16 cellular contexts compared by ENCODE assay signal in genomic region chr16:56005958-56006357, GRCh38.
DNase-seq lines count a peak whose midpoint lies in the region; ATAC-seq and TF ChIP-seq lines count a peak whose summit lies in the region.
"Had no signal": no experiment of that assay in that cellular context is flagged by ENCODE, and none has a peak within 500 bp of the region (broad histone marks: within the 10 kb centered on the region; RNA-seq: fewer than 3 reads in every experiment).

No MANE protein-coding gene starts in this region.

- H2AFZ ChIP-seq in H9 (ENCODE audit: low read length), result no peak overlapping the region
- no peak overlapping the region for H2AFZ ChIP-seq in neural cell (ENCODE audit: low read depth, low read length)
- H2AFZ ChIP-seq: GM23248 had no signal

- H4K5ac ChIP-seq in H9 (ENCODE audit: insufficient read length, low read depth, low read length), result no peak overlapping the region

- no peak overlapping the region for H4K91ac ChIP-seq in H9 (ENCODE audit: insufficient read length, low read depth, low read length)

- H2BK5ac ChIP-seq in H9 (ENCODE audit: insufficient read length, low read length), result no peak overlapping the region

- no peak overlapping the region for H2BK15ac ChIP-seq in H9 (ENCODE audit: low read depth, low read length)

- no peaks in the 10 kb centered on the region for H3K27me3 ChIP-seq in BE2C
- no peaks in the 10 kb centered on the region for H3K27me3 ChIP-seq in H9 (ENCODE audit: insufficient read depth, low read length)
- peaks cover 19% of the 10 kb centered on the region for H3K27me3 ChIP-seq in endodermal cell (ENCODE audit: control insufficient read depth, insufficient read depth, low read length, poor library complexity, severe bottlenecking)
- H3K27me3 ChIP-seq in neural cell (ENCODE audit: insufficient read depth, low read depth, low read length), result no peaks in the 10 kb centered on the region
- H3K27me3 ChIP-seq: BLaER1 treated with 17β-estradiol and CSF1 and Interleukin-3, amounts not matched to agents 10 nM and 100 nM had no signal

- H3K4me2 ChIP-seq in H9 (ENCODE audit: insufficient read depth, insufficient read length, low read length) (no peak overlapping the region), neural cell (ENCODE audit: low read length) (no peak overlapping the region)
- H3K4me2 ChIP-seq: BLaER1 treated with 17β-estradiol and CSF1 and Interleukin-3, amounts not matched to agents 10 nM and 100 nM had no signal

- H3K36me3 Mint-ChIP-seq in H9 (ENCODE audit: insufficient read depth in 1 of 3, low read depth in 3 of 3) (no peaks in the 10 kb centered on the region), endodermal cell (ENCODE audit: low read depth) (no peaks in the 10 kb centered on the region)
- H3K36me3 Mint-ChIP-seq: CD8-positive, alpha-beta T cell; IgD-negative memory B cell had no signal

- no peaks in the 10 kb centered on the region for H3F3A ChIP-seq in neural cell (ENCODE audit: insufficient read depth, low read length, poor library complexity, severe bottlenecking)

- H3K79me1 ChIP-seq in H9 (ENCODE audit: insufficient read depth, low read depth, low read length, poor library complexity, severe bottlenecking), result no peaks in the 10 kb centered on the region

- H3K9me3 ChIP-seq in BE2C (no peaks in the 10 kb centered on the region), H9 (ENCODE audit: control insufficient read depth, low read depth, low read length) (no peaks in the 10 kb centered on the region), endodermal cell (ENCODE audit: control insufficient read depth, low read length) (no peaks in the 10 kb centered on the region), neural cell (ENCODE audit: low read length) (no peaks in the 10 kb centered on the region)

- H3K36me3 ChIP-seq in BE2C (no peaks in the 10 kb centered on the region), endodermal cell (ENCODE audit: control insufficient read depth, insufficient read depth, low read length) (no peaks in the 10 kb centered on the region), neural cell (ENCODE audit: insufficient read depth, low read length) (no peaks in the 10 kb centered on the region)
- H3K36me3 ChIP-seq: BLaER1 treated with 17β-estradiol and CSF1 and Interleukin-3, amounts not matched to agents 10 nM and 100 nM had no signal

- H3K23ac ChIP-seq in H9 (ENCODE audit: insufficient read length, low read depth, low read length), result no peak overlapping the region

- no peak overlapping the region for H3K27ac ChIP-seq in H9 (ENCODE audit: insufficient read length, low read depth, low read length)
- no peak overlapping the region for H3K27ac ChIP-seq in endodermal cell (ENCODE audit: low read depth, low read length)
- H3K27ac ChIP-seq in neural cell (ENCODE audit: low read length), result peak overlapping the region; percentile 73
- H3K27ac ChIP-seq: BLaER1 treated with 17β-estradiol and CSF1 and Interleukin-3, amounts not matched to agents 10 nM and 100 nM; GM23248 had no signal

- H3K9me3 Mint-ChIP-seq in H9 (no peaks in the 10 kb centered on the region), endodermal cell (peaks cover 1% of the 10 kb centered on the region)
- H3K9me3 Mint-ChIP-seq: CD8-positive, alpha-beta T cell had no signal

- no peaks in the 10 kb centered on the region for H4K20me1 ChIP-seq in H9 (ENCODE audit: control insufficient read depth, insufficient read depth, insufficient read length)
- no peaks in the 10 kb centered on the region for H4K20me1 ChIP-seq in neural cell (ENCODE audit: insufficient read depth)
- H4K20me1 ChIP-seq: BLaER1 treated with 17β-estradiol and CSF1 and Interleukin-3, amounts not matched to agents 10 nM and 100 nM had no signal

- H2BK20ac ChIP-seq in H9 (ENCODE audit: low read depth, low read length, poor library complexity, severe bottlenecking), result no peak overlapping the region

- no peak overlapping the region for H3K4me3 ChIP-seq in BE2C (ENCODE audit: low read depth, low read length)
- H3K4me3 ChIP-seq in endodermal cell (ENCODE audit: low read length), result no peak overlapping the region
- no peak overlapping the region for H3K4me3 ChIP-seq in neural cell (ENCODE audit: low read length)
- H3K4me3 ChIP-seq: BLaER1 treated with 17β-estradiol and CSF1 and Interleukin-3, amounts not matched to agents 10 nM and 100 nM; GM23248 had no signal

- H2BK12ac ChIP-seq in H9 (ENCODE audit: insufficient read length, low read depth, low read length), result no peak overlapping the region

- H4K8ac ChIP-seq in H9 (replicated peaks; ENCODE audit: insufficient read length, low read depth, low read length), result no peak overlapping the region

- H3K4me1 ChIP-seq in BE2C (no peaks in the 10 kb centered on the region; the same call in 1 of the 2 replicates), H9 (ENCODE audit: insufficient read depth, low read length) (no peaks in the 10 kb centered on the region; the same call in 1 of the 2 replicates), endodermal cell (ENCODE audit: control insufficient read depth, insufficient read depth, low read length) (peaks cover 10% of the 10 kb centered on the region)
- H3K4me1 ChIP-seq: BLaER1 treated with 17β-estradiol and CSF1 and Interleukin-3, amounts not matched to agents 10 nM and 100 nM had no signal

- H3K4me3 Mint-ChIP-seq in H9, result no peak overlapping the region
- H3K4me3 Mint-ChIP-seq in endodermal cell, result no peak overlapping the region
- H3K4me3 Mint-ChIP-seq: CD8-positive, alpha-beta T cell; IgD-negative memory B cell had no signal

- H3K4ac ChIP-seq in H9 (ENCODE audit: low read depth, low read length), result no peak overlapping the region

- H3K18ac ChIP-seq in H9 (ENCODE audit: insufficient read length, low read depth, low read length), result no peak overlapping the region

- H3K23me2 ChIP-seq in H9 (ENCODE audit: insufficient read length, low read depth, low read length, poor library complexity, severe bottlenecking), result no peaks in the 10 kb centered on the region

- H3K27me3 Mint-ChIP-seq in H9 (ENCODE audit: low read depth) (peaks cover 11% of the 10 kb centered on the region; the same call in 1 of the 2 replicates), endodermal cell (ENCODE audit: insufficient read depth) (peaks cover 53% of the 10 kb centered on the region)

- H3K79me2 ChIP-seq in H9 (ENCODE audit: insufficient read depth, low read length), result no peaks in the 10 kb centered on the region
- no peaks in the 10 kb centered on the region for H3K79me2 ChIP-seq in neural cell (replicated peaks; ENCODE audit: insufficient read depth, low read length)

- TF ChIP-seq CTCF in BE2C (IDR thresholded peaks at IDR 0.05; ENCODE audit: low read depth, low read length) (0 out of 2 replicates have a peak, but pooled peaks have one; percentile 12), H9 (conservative IDR thresholded peaks at IDR 0.05) (peak; percentile 34; the same call in 1 of the 3 replicates), endodermal cell (conservative IDR thresholded peaks at IDR 0.05) (peak; percentile 50), neural cell (IDR thresholded peaks at IDR 0.05; ENCODE audit: poor library complexity, severe bottlenecking) (peak; percentile 50)

- H3K14ac ChIP-seq in H9 (ENCODE audit: insufficient read depth, low read length), result no peak overlapping the region

- no peak overlapping the region; a peak in 1 of 7 replicates for H3K27ac Mint-ChIP-seq in H9
- H3K27ac Mint-ChIP-seq in endodermal cell, result no peak overlapping the region
- H3K27ac Mint-ChIP-seq: CD8-positive, alpha-beta T cell had no signal

- DNase-seq in BE2C (no peak), H9 (no peak), endodermal cell (no peak)
- DNase-seq in activated CD8-positive, alpha-beta memory T cell treated with anti-CD3 and anti-CD28 coated beads, Interleukin-2, amount 50 U/mL, for 4 hours, result no peak
- DNase-seq: 8988T; Calu3; CD8-positive, alpha-beta T cell; DMS79 treated with DMSO at 0.1 percent for 48 hours; GF-D8; GM23248 had no signal

- TF ChIP-seq EP300 in neural cell (conservative IDR thresholded peaks at IDR 0.05; ENCODE audit: poor library complexity, severe bottlenecking), result peak; percentile 70

- peaks cover 15 to 16% of the 10 kb centered on the region in 2 experiments for H3K4me1 Mint-ChIP-seq in H9
- H3K4me1 Mint-ChIP-seq in endodermal cell, result peaks cover 16% of the 10 kb centered on the region
- H3K4me1 Mint-ChIP-seq: IgD-negative memory B cell had no signal

- no peak overlapping the region for H3T11ph ChIP-seq in H9 (ENCODE audit: low read length)

- WGBS in H9 (ENCODE audit: extremely low coverage, insufficient read length, low lambda C conversion rate), result no CpG with 5 or more reads among the region's 1 CpG
- 67% methylated on average over 1 of the region's 1 CpG; no CpG with 5 or more reads in 1 of the 2 experiments for WGBS in endodermal cell (ENCODE audit: insufficient coverage in 1 of 2, insufficient read length in 1 of 2), 2 experiments

- H3K9ac ChIP-seq in H9 (ENCODE audit: extremely low read depth, insufficient read length, low read length) (no peak overlapping the region), endodermal cell (ENCODE audit: extremely low read depth, low read length, poor library complexity, severe bottlenecking) (no peak overlapping the region), neural cell (ENCODE audit: low read length) (no peak overlapping the region)
- H3K9ac ChIP-seq: BLaER1 treated with 17β-estradiol and CSF1 and Interleukin-3, amounts not matched to agents 10 nM and 100 nM; GM23248 had no signal

- no peak overlapping the region for H3K56ac ChIP-seq in H9 (ENCODE audit: insufficient read length, low read depth, low read length)

- no peak for ATAC-seq in GM21528 (IDR thresholded peaks at IDR 0.05; ENCODE audit: low FRiP score, unreplicated experiment)
- no peak for ATAC-seq in GM19395 (IDR thresholded peaks at IDR 0.05; ENCODE audit: unreplicated experiment)
- ATAC-seq: CD8-positive, alpha-beta T cell; HepG2 had no signal

- H2AK5ac ChIP-seq in H9 (ENCODE audit: insufficient read length, low read length), result no peak overlapping the region

- TF ChIP-seq RAD21 in neural cell (conservative IDR thresholded peaks at IDR 0.05), result peak; percentile 41

- H3K9me2 ChIP-seq in neural cell (ENCODE audit: insufficient read depth, low read length), result no peaks in the 10 kb centered on the region

- no peak overlapping the region for H2BK120ac ChIP-seq in H9 (ENCODE audit: low read depth, low read length, poor library complexity, severe bottlenecking)

TF ChIP-seq in neural cell, 6 proteins besides CTCF, POLR2A, EP300 and RAD21 (continues in another document):
- peak; percentile 47 for TF ChIP-seq SMC3 (conservative IDR thresholded peaks at IDR 0.05; ENCODE audit: poor library complexity)
- peak; percentile 31 for TF ChIP-seq MXI1 (conservative IDR thresholded peaks at IDR 0.05; ENCODE audit: poor library complexity, severe bottlenecking)
